ENCODE assay signal across 25 cellular contexts in genomic region chr19:36121486-36122124, GRCh38. TPM values are rescaled to one million over a fixed set of nuclear protein-coding genes. Genes with fewer than 3 reads are reported as not detected.
DNase-seq lines count a peak whose midpoint lies in the region; ATAC-seq, FAIRE-seq and TF ChIP-seq lines count a peak whose summit lies in the region.
"Had no signal": no experiment of that assay in that cellular context is flagged by ENCODE, and none has a peak within 500 bp of the region (broad histone marks: within the 10 kb centered on the region; RNA-seq: fewer than 3 reads in every experiment).

No MANE protein-coding gene starts in this region.

- peak overlapping the region; percentile 68; the same call in 1 of the 2 replicates for H3K27ac Mint-ChIP-seq in WTC11

- no peak overlapping the region for H2BK120ac ChIP-seq in mesenchymal stem cell (ENCODE audit: low read depth, low read length)

- no peak overlapping the region for H3K4me3 Mint-ChIP-seq in WTC11

- CTCF ChIA-PET in HEK293 (lab: Yijun Ruan, JAX) (no interaction called here), WTC11 (lab: Charles Lee) (no interaction called here)

- peaks cover 81 to 97% (median 91%) of the 10 kb centered on the region in 11 experiments for H3K36me3 ChIP-seq in BLaER1 treated with 17β-estradiol and CSF1 and Interleukin-3, amounts not matched to agents 10 nM and 100 nM
- H3K36me3 ChIP-seq in HEK293 (ENCODE audit: control insufficient read depth in 2 of 2, insufficient read depth in 1 of 2, low read length in 2 of 2): peaks cover 74 to 88% of the 10 kb centered on the region in 2 experiments
- H3K36me3 ChIP-seq in mesenchymal stem cell (ENCODE audit: control insufficient read depth in 1 of 2, insufficient read depth in 2 of 2, low read depth in 1 of 2, low read length in 2 of 2): peaks cover 78 to 85% of the 10 kb centered on the region in 2 experiments

- H3K27ac ChIP-seq in BLaER1 treated with 17β-estradiol and CSF1 and Interleukin-3, amounts not matched to agents 10 nM and 100 nM: peak overlapping the region in 3 of 11 experiments; percentile 18 to 34 (median 23); a peak in 1 of 22 replicates
- no peak overlapping the region for H3K27ac ChIP-seq in HEK293 (ENCODE audit: extremely low read depth, low read depth, low read length)
- no peak overlapping the region for H3K27ac ChIP-seq in mesenchymal stem cell (ENCODE audit: low read length, poor library complexity, severe bottlenecking)
- H3K27ac ChIP-seq: SK-N-MC had no signal

- no peak for ATAC-seq in WTC11

- TF ChIP-seq CTCF in HEK293 (tag by site-specific recombination; IDR thresholded peaks at IDR 0.05) (no peak), WTC11 (IDR thresholded peaks at IDR 0.05) (no peak), D721Med (IDR thresholded peaks at IDR 0.05; ENCODE audit: insufficient read depth, missing control alignments) (no peak)

- H2BK12ac ChIP-seq in mesenchymal stem cell (ENCODE audit: low read length in 2 of 2): no peak overlapping the region

- no peaks in the 10 kb centered on the region for H3K27me3 ChIP-seq in BLaER1 treated with 17β-estradiol and CSF1 and Interleukin-3, amounts not matched to agents 10 nM and 100 nM
- H3K27me3 ChIP-seq in mesenchymal stem cell (ENCODE audit: control insufficient read depth in 1 of 2, insufficient read depth in 1 of 2, low read length in 2 of 2): no peaks in the 10 kb centered on the region
- H3K27me3 ChIP-seq: MG63 had no signal

- no peaks in the 10 kb centered on the region for H3K9me3 ChIP-seq in BLaER1 treated with 17β-estradiol and CSF1 and Interleukin-3, amounts not matched to agents 10 nM and 100 nM (replicated peaks in 1 of 11)
- no peaks in the 10 kb centered on the region for H3K9me3 ChIP-seq in HEK293 (ENCODE audit: control insufficient read depth, insufficient read depth, low read depth, low read length)
- H3K9me3 ChIP-seq in mesenchymal stem cell (ENCODE audit: control insufficient read depth, low read length): no peaks in the 10 kb centered on the region
- H3K9me3 ChIP-seq: MG63 had no signal

- H3K23ac ChIP-seq in mesenchymal stem cell (ENCODE audit: low read length in 2 of 2): no peak overlapping the region

- no peak overlapping the region for H3K14ac ChIP-seq in mesenchymal stem cell (ENCODE audit: low read length in 2 of 2)

- H3K79me1 ChIP-seq in mesenchymal stem cell (replicated peaks; ENCODE audit: low read length, poor library complexity, severe bottlenecking): peaks cover 40% of the 10 kb centered on the region

- peak overlapping the region; percentile 30 for H2BK15ac ChIP-seq in mesenchymal stem cell (ENCODE audit: low read depth, poor library complexity, severe bottlenecking)

- no peak overlapping the region for H3K4ac ChIP-seq in mesenchymal stem cell (ENCODE audit: low read depth in 1 of 2, low read length in 2 of 2)

- DNase-seq in WTC11 (ENCODE audit: low spot score): no peak
- DNase-seq in mesenchymal stem cell: no peak
- DNase-seq in D721Med (ENCODE audit: insufficient read length, low spot score): no peak
- DNase-seq in mesenteric fat pad (ENCODE audit: low spot score): no peak
- DNase-seq in Ammon's horn (ENCODE audit: low spot score): no peak
- no peak for DNase-seq in NAMALWA (ENCODE audit: low spot score)
- DNase-seq: COR-L47; DMS153; GF-D8; GOT3; MG63; NCI-H1092 treated with DMSO at 0.1 percent for 48 hours; NCI-H146; NCI-H2029 treated with DMSO at 0.1 percent for 48 hours; NCI-H2171; NCI-H446 treated with DMSO at 0.1 percent for 48 hours; NK-92 treated with Interleukin-12 subunit alpha and Interleukin-12 subunit beta, amount 100 ng/mL, for 24 hours; Right ventricle myocardium superior; T-helper 1 cell had no signal

- POLR2A ChIA-PET in HEK293 (lab: Yijun Ruan, JAX): no interaction called here
- POLR2A ChIA-PET in WTC11 (lab: Charles Lee): no interaction called here

- H3K36me3 Mint-ChIP-seq in WTC11: peaks cover 47% of the 10 kb centered on the region

- peak overlapping the region in 7 of 11 experiments; percentile 15 to 36 (median 29); a peak in 8 of 22 replicates for H3K9ac ChIP-seq in BLaER1 treated with 17β-estradiol and CSF1 and Interleukin-3, amounts not matched to agents 10 nM and 100 nM
- no peak overlapping the region for H3K9ac ChIP-seq in mesenchymal stem cell (ENCODE audit: low read length)

- peak overlapping the region; percentile 31 for H4K8ac ChIP-seq in mesenchymal stem cell (ENCODE audit: low read length)

- no peak for FAIRE-seq in D721Med (lab: Jason Lieb, UNC)
- FAIRE-seq: RCC 7860 had no signal

- H3K18ac ChIP-seq in mesenchymal stem cell (ENCODE audit: low read depth in 1 of 2, low read length in 2 of 2): no peak overlapping the region

- peak overlapping the region in 6 of 11 experiments; percentile 7 to 28 (median 16); a peak in 3 of 22 replicates for H3K4me2 ChIP-seq in BLaER1 treated with 17β-estradiol and CSF1 and Interleukin-3, amounts not matched to agents 10 nM and 100 nM
- H3K4me2 ChIP-seq in mesenchymal stem cell (ENCODE audit: low read length, poor library complexity, severe bottlenecking): no peak overlapping the region

- H3K4me3 ChIP-seq in BLaER1 treated with 17β-estradiol and CSF1 and Interleukin-3, amounts not matched to agents 10 nM and 100 nM: no peak overlapping the region
- H3K4me3 ChIP-seq in HEK293 (ENCODE audit: low read depth, low read length): no peak overlapping the region
- no peak overlapping the region for H3K4me3 ChIP-seq in mesenchymal stem cell (ENCODE audit: insufficient read depth in 1 of 2, low read depth in 1 of 2, low read length in 2 of 2)
- H3K4me3 ChIP-seq: MG63, SK-N-MC had no signal

- WGBS in mesenchymal stem cell: 93% methylated on average over 49 of the region's 49 CpGs

- H3K27me3 Mint-ChIP-seq in WTC11 (ENCODE audit: low read depth): no peaks in the 10 kb centered on the region

- H4K91ac ChIP-seq in mesenchymal stem cell (ENCODE audit: low read length): no peak overlapping the region

- H2AFZ ChIP-seq in mesenchymal stem cell (ENCODE audit: low read depth, low read length): no peak overlapping the region

- H2BK5ac ChIP-seq in mesenchymal stem cell (ENCODE audit: low read depth, low read length, poor library complexity, severe bottlenecking): no peak overlapping the region

- H4K20me1 ChIP-seq in BLaER1 treated with 17β-estradiol and CSF1 and Interleukin-3, amounts not matched to agents 10 nM and 100 nM: peaks cover 0 to 41% (median 20%) of the 10 kb centered on the region in 11 experiments; a peak in 13 of 22 replicates

- no peaks in the 10 kb centered on the region for H3K9me3 Mint-ChIP-seq in WTC11

- peaks cover 12% of the 10 kb centered on the region for H3K4me1 Mint-ChIP-seq in WTC11

- H2AK5ac ChIP-seq in mesenchymal stem cell (ENCODE audit: low read length, severe bottlenecking): no peak overlapping the region

- H3K4me1 ChIP-seq in BLaER1 treated with 17β-estradiol and CSF1 and Interleukin-3, amounts not matched to agents 10 nM and 100 nM: peaks cover 22 to 44% (median 35%) of the 10 kb centered on the region in 10 experiments
- H3K4me1 ChIP-seq in HEK293 (ENCODE audit: control insufficient read depth, insufficient read depth, low read length) (peaks cover 17% of the 10 kb centered on the region), mesenchymal stem cell (ENCODE audit: control insufficient read depth, insufficient read depth, low read depth, low read length) (peaks cover 9% of the 10 kb centered on the region)

TF ChIP-seq in HEK293, 187 proteins besides CTCF, POLR2A, EP300 and RAD21:
- TF ChIP-seq ZNF394 (tag by site-specific recombination; IDR thresholded peaks at IDR 0.05; ENCODE audit: borderline replicate concordance) (peak; percentile 49; the same call in 1 of the 2 replicates), EGR2 (tag by site-specific recombination; IDR thresholded peaks at IDR 0.05; ENCODE audit: low read depth) (peak; percentile 38; the same call in 1 of the 2 replicates), ZFHX2 (tag by site-specific recombination; conservative IDR thresholded peaks at IDR 0.05) (peak; percentile 12; the same call in 1 of the 2 replicates), PRDM1 (tag by site-specific recombination; IDR thresholded peaks at IDR 0.05) (no peak)

TF ChIP-seq in WTC11, 78 proteins besides CTCF, POLR2A, EP300 and RAD21 (continues in another document):
- TF ChIP-seq MXD4 (CRISPR knock-in tag; IDR thresholded peaks at IDR 0.05; ENCODE audit: borderline replicate concordance) (no peak), SMAD3 (CRISPR knock-in tag; IDR thresholded peaks at IDR 0.05; ENCODE audit: borderline replicate concordance) (no peak), AR (CRISPR knock-in tag; IDR thresholded peaks at IDR 0.05) (no peak)

RNA-seq across cellular contexts. Expression of gene TBCB, which starts 6.3 kb away (rescaled TPM):
- total RNA-seq in WTC11 (2021) (170 to 187 TPM (median 182 TPM) in 3 replicates), mesenteric fat pad (87.1 TPM)
- polyA plus RNA-seq in mesenchymal stem cell (2013, experiment 1 of 2): 280 TPM
- 280 TPM for polyA plus RNA-seq in mesenchymal stem cell (2013, experiment 2 of 2)

RNA-seq across cellular contexts. Expression of gene POLR2I, which starts 6.9 kb away (rescaled TPM):
- 161 to 177 TPM (median 165 TPM) in 3 replicates for total RNA-seq in WTC11 (2021)
- 99.3 TPM for polyA plus RNA-seq in mesenchymal stem cell (2013, experiment 1 of 2)
- polyA plus RNA-seq in mesenchymal stem cell (2013, experiment 2 of 2): 102 TPM
- 63.6 TPM for total RNA-seq in mesenteric fat pad

RNA-seq across cellular contexts. Expression of gene OVOL3, which starts 10.7 kb away (rescaled TPM):
- total RNA-seq in WTC11 (2021) (not detected in 3 replicates), mesenteric fat pad (not detected)
- not detected for polyA plus RNA-seq in mesenchymal stem cell (2013, experiment 1 of 2)
- not detected for polyA plus RNA-seq in mesenchymal stem cell (2013, experiment 2 of 2)
- total RNA-seq: OCI-LY7, Right ventricle myocardium superior had no signal

RNA-seq across cellular contexts. Expression of gene CAPNS1, which starts 18.3 kb away (rescaled TPM):
- total RNA-seq in WTC11 (2021) (332 to 358 TPM (median 344 TPM) in 3 replicates), mesenteric fat pad (647 TPM)
- polyA plus RNA-seq in mesenchymal stem cell (2013, experiment 1 of 2): 965 TPM
- 966 TPM for polyA plus RNA-seq in mesenchymal stem cell (2013, experiment 2 of 2)

RNA-seq across cellular contexts. Expression of gene COX7A1, which starts 30.6 kb away (rescaled TPM):
- 0.64 to 1.0 TPM (median 0.70 TPM) in 3 replicates for total RNA-seq in WTC11 (2021)
- not detected for polyA plus RNA-seq in mesenchymal stem cell (2013, experiment 1 of 2)
- polyA plus RNA-seq in mesenchymal stem cell (2013, experiment 2 of 2): not detected
- total RNA-seq in mesenteric fat pad: 273 TPM
- total RNA-seq: A673, OCI-LY7 had no signal
